In the genomic region with DNA sequence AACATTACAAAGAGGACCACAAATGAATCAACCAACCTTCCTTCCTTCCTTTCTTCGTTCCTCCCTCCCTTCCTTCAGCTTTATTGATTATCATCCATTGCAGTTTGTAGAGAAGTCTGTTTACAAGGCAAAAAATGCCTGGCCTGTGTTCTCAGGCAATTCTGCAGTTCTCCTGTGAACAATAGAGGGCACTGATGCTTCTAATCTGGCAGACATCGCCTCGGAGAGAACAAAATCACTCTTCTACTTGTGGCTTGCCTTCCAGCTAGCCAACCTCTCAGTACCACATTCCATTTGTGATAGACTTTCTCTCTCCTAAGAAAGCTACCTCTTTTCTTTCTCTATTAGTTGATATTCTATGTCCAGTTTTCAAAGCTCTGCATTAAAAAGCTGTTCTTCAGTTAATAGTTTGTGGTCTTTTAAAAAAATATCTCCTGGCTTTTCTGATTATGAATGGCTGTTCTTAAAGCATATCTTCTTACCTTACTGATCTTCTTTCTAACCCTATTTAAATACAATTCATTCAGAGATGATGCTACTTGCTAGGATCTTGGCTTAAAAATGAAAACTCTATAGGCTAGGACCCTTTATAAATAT, we compare ENCODE assay signal across 8 cellular contexts. TPM values are rescaled to one million over a fixed set of nuclear protein-coding genes. Genes with fewer than 3 reads are reported as not detected.
DNase-seq lines count a peak whose midpoint lies in the region; ATAC-seq and TF ChIP-seq lines count a peak whose summit lies in the region.

No MANE protein-coding gene starts in this region.

- H3K4me1 Mint-ChIP-seq in GM23338, result peaks cover 3% of the 10 kb centered on the region; the same call in 2 of the 3 replicates

- intact Hi-C loops in psoas muscle (cut with DNase I), result no loop called here

- ATAC-seq in GM23338, result peak; percentile 92
- peak; percentile 53 for ATAC-seq in gastroesophageal sphincter
- ATAC-seq in psoas muscle, result peak; percentile 79 to 96 (median 87)
- ATAC-seq in HG03280 (IDR thresholded peaks at IDR 0.05; ENCODE audit: unreplicated experiment), result no peak

- WGBS in gastroesophageal sphincter (ENCODE audit: low coverage in 1 of 2), 2 donors, result 0 to 10% methylated on average over 3 of the region's 3 CpGs
- WGBS in psoas muscle, 3 donors, result 4 to 7% (median 5%) methylated on average over 3 of the region's 3 CpGs

- H3K9me3 ChIP-seq in gastroesophageal sphincter (no peaks in the 10 kb centered on the region), psoas muscle (no peaks in the 10 kb centered on the region)

- H3K79me2 ChIP-seq in GM23338 (replicated peaks; ENCODE audit: insufficient read depth), result no peaks in the 10 kb centered on the region

- H3K36me3 Mint-ChIP-seq in GM23338 (ENCODE audit: low read depth), result no peaks in the 10 kb centered on the region

- no peaks in the 10 kb centered on the region; the same call in 2 of the 3 replicates for H3K9me3 Mint-ChIP-seq in GM23338

- DNase-seq in COLO829 (ENCODE audit: low spot score) (peak; percentile 46), GM23338 (ENCODE audit: low spot score) (peak; percentile 86), NCI-H146 (lab: John Stamatoyannopoulos, UW) (peak; percentile 78), SW480 (ENCODE audit: low spot score) (peak; percentile 66), psoas muscle (no peak), GM13976 (ENCODE audit: low spot score) (no peak)

- no peak overlapping the region for H3K27ac Mint-ChIP-seq in GM23338

- H3K27me3 Mint-ChIP-seq in GM23338 (ENCODE audit: insufficient read depth, low read depth, poor library complexity), result no peaks in the 10 kb centered on the region

- H3K4me3 ChIP-seq in GM23338 (no peak overlapping the region), gastroesophageal sphincter (no peak overlapping the region), psoas muscle (no peak overlapping the region)

- H4K20me1 ChIP-seq in GM23338 (replicated peaks; ENCODE audit: insufficient read depth), result no peaks in the 10 kb centered on the region

- H2AFZ ChIP-seq in GM23338, result no peak overlapping the region

- H3K27ac ChIP-seq in GM23338 (ENCODE audit: low read depth), result no peak overlapping the region
- H3K27ac ChIP-seq in gastroesophageal sphincter, result peak overlapping the region in 3 of 4 donors; percentile 7 to 24 (median 21)
- H3K27ac ChIP-seq in psoas muscle, result peak overlapping the region; percentile 21

- no peaks in the 10 kb centered on the region for H3F3A ChIP-seq in GM23338 (replicated peaks; ENCODE audit: low read depth)

- H3K27me3 ChIP-seq in GM23338 (ENCODE audit: insufficient read depth) (no peaks in the 10 kb centered on the region), gastroesophageal sphincter (no peaks in the 10 kb centered on the region), psoas muscle (ENCODE audit: insufficient read depth in 3 of 3, low read length in 2 of 3) (no peaks in the 10 kb centered on the region)

- in situ Hi-C loops in GM13976 (cut with MboI; ENCODE audit: low sequenced_read_pairs, unreplicated experiment), result no loop called here

- no peak for TF ChIP-seq POLR2A in gastroesophageal sphincter (IDR thresholded peaks at IDR 0.05)

- H3K9me2 ChIP-seq in GM23338 (ENCODE audit: insufficient read depth), result no peaks in the 10 kb centered on the region

- H3K4me1 ChIP-seq in GM23338 (ENCODE audit: insufficient read depth) (no peaks in the 10 kb centered on the region), gastroesophageal sphincter (peaks cover 0 to 26% (median 0%) of the 10 kb centered on the region in 3 donors), psoas muscle (peaks cover 10% of the 10 kb centered on the region)

- H3K36me3 ChIP-seq in GM23338 (ENCODE audit: insufficient read depth), result no peaks in the 10 kb centered on the region
- no peaks in the 10 kb centered on the region for H3K36me3 ChIP-seq in gastroesophageal sphincter
- H3K36me3 ChIP-seq in psoas muscle (ENCODE audit: insufficient read depth in 1 of 2, low read depth in 1 of 2), result no peaks in the 10 kb centered on the region

- H3K4me2 ChIP-seq in GM23338, result no peak overlapping the region

- TF ChIP-seq EP300 in gastroesophageal sphincter (IDR thresholded peaks at IDR 0.05), result no peak

- H3K4me3 Mint-ChIP-seq in GM23338, result no peak overlapping the region

- TF ChIP-seq CTCF in GM23338 (conservative IDR thresholded peaks at IDR 0.05; ENCODE audit: low read depth in 2 of 2) (peak; percentile 83 to 90), gastroesophageal sphincter (IDR thresholded peaks at IDR 0.05) (peak; percentile 44 to 82 (median 64)), psoas muscle (IDR thresholded peaks at IDR 0.05) (peak; percentile 62), GM13976 (IDR thresholded peaks at IDR 0.05; ENCODE audit: borderline replicate concordance, control extremely low read depth, extremely low read depth, insufficient read depth, missing control alignments) (no peak)

TF ChIP-seq in GM23338, 12 proteins besides CTCF, POLR2A, EP300 and RAD21 (continues in another document):
- TF ChIP-seq NANOG (IDR thresholded peaks at IDR 0.05; ENCODE audit: borderline replicate concordance) (no peak), STAT1 (IDR thresholded peaks at IDR 0.05; ENCODE audit: unreplicated experiment) (no peak), ZNF331 (CRISPR knock-in tag; IDR thresholded peaks at IDR 0.05; ENCODE audit: low read depth) (no peak), EZH2phosphoT487 (IDR thresholded peaks at IDR 0.05; ENCODE audit: unreplicated experiment) (no peak), ZNF114 (CRISPR knock-in tag; IDR thresholded peaks at IDR 0.05) (no peak), JUNB (IDR thresholded peaks at IDR 0.05; ENCODE audit: unreplicated experiment) (no peak), CREB1 (CRISPR knock-in tag; IDR thresholded peaks at IDR 0.05; ENCODE audit: low read depth) (no peak), EZH2 (IDR thresholded peaks at IDR 0.05; ENCODE audit: low read depth, unreplicated experiment) (no peak), POLR2AphosphoS5 (IDR thresholded peaks at IDR 0.05; ENCODE audit: low read depth) (no peak)
- TF ChIP-seq, protein P1, sequence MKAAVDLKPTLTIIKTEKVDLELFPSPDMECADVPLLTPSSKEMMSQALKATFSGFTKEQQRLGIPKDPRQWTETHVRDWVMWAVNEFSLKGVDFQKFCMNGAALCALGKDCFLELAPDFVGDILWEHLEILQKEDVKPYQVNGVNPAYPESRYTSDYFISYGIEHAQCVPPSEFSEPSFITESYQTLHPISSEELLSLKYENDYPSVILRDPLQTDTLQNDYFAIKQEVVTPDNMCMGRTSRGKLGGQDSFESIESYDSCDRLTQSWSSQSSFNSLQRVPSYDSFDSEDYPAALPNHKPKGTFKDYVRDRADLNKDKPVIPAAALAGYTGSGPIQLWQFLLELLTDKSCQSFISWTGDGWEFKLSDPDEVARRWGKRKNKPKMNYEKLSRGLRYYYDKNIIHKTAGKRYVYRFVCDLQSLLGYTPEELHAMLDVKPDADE (IDR thresholded peaks at IDR 0.05), result no peak
- TF ChIP-seq, protein P2, sequence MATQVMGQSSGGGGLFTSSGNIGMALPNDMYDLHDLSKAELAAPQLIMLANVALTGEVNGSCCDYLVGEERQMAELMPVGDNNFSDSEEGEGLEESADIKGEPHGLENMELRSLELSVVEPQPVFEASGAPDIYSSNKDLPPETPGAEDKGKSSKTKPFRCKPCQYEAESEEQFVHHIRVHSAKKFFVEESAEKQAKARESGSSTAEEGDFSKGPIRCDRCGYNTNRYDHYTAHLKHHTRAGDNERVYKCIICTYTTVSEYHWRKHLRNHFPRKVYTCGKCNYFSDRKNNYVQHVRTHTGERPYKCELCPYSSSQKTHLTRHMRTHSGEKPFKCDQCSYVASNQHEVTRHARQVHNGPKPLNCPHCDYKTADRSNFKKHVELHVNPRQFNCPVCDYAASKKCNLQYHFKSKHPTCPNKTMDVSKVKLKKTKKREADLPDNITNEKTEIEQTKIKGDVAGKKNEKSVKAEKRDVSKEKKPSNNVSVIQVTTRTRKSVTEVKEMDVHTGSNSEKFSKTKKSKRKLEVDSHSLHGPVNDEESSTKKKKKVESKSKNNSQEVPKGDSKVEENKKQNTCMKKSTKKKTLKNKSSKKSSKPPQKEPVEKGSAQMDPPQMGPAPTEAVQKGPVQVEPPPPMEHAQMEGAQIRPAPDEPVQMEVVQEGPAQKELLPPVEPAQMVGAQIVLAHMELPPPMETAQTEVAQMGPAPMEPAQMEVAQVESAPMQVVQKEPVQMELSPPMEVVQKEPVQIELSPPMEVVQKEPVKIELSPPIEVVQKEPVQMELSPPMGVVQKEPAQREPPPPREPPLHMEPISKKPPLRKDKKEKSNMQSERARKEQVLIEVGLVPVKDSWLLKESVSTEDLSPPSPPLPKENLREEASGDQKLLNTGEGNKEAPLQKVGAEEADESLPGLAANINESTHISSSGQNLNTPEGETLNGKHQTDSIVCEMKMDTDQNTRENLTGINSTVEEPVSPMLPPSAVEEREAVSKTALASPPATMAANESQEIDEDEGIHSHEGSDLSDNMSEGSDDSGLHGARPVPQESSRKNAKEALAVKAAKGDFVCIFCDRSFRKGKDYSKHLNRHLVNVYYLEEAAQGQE (IDR thresholded peaks at IDR 0.05; ENCODE audit: unreplicated experiment), result no peak

RNA-seq across cellular contexts. Expression of a gene that starts 26.9 kb away (rescaled TPM):
- total RNA-seq in GM23338 (2014; rRNA removed; shearing (Covaris generic)), result 1.7 and 3.2 TPM in 2 replicates
- polyA plus RNA-seq in GM23338 (2016; fragmentation: Nextera tagmentation; extraction: Ambion mirVana) (0.66 and 1.2 TPM in 2 replicates), psoas muscle (1 to 10 TPM; 2.5 to 3.0 (median 2.8) TPM)
- total RNA-seq in gastroesophageal sphincter (1 to 10 TPM in 3 of 4 donors, not detected in 1; 1.9 to 6.8 (median 3.2) TPM), psoas muscle (10 to 100 TPM in 3 of 4 donors, 1 to 10 TPM in 1; 5.3 to 34.4 (median 19.9) TPM)

Comparison
In these comparisons a context has a peak if more than half of its experiments do, and no peak if none do; other contexts are left out.
1. DNase-seq: peak in COLO829 (single experiment), GM23338 (single experiment), NCI-H146 (single experiment) and SW480 (single experiment); none in psoas muscle (0 of 2) and GM13976 (single experiment).